ENCODE assay signal across 8 cellular contexts in genomic region chr5:65037845-65038815, GRCh38.
DNase-seq lines count a peak whose midpoint lies in the region; ATAC-seq and TF ChIP-seq lines count a peak whose summit lies in the region.

No MANE protein-coding gene starts in this region.

- H3K4me1 ChIP-seq in heart left ventricle (peaks cover 0 to 71% (median 39%) of the 10 kb centered on the region in 12 donors), RWPE2 (ENCODE audit: insufficient read depth, poor library complexity, severe bottlenecking) (peaks cover 13% of the 10 kb centered on the region), testis (peaks cover 14% of the 10 kb centered on the region)

- DNase-seq in heart left ventricle (peak in 3 of 5 donors; percentile 37 to 44 (median 41)), Right ventricle myocardium superior (no peak), RWPE2 (ENCODE audit: low spot score) (no peak), glutamatergic neuron (no peak), testis (peak; percentile 15), putamen (ENCODE audit: low spot score) (no peak), UCSD-AML1 (lab: John Stamatoyannopoulos, UW; ENCODE audit: unreplicated experiment) (no peak)

- peaks cover 14% of the 10 kb centered on the region for H3K4me1 Mint-ChIP-seq in glutamatergic neuron (ENCODE audit: low read depth, unreplicated experiment)

- H3K27me3 Mint-ChIP-seq in glutamatergic neuron (ENCODE audit: unreplicated experiment), result peaks cover 2% of the 10 kb centered on the region

- TF ChIP-seq POLR2A in heart left ventricle (IDR thresholded peaks at IDR 0.05), result no peak
- no peak for TF ChIP-seq POLR2A in testis (IDR thresholded peaks at IDR 0.05)

- peak in 8 of 12 donors; percentile 6 to 41 (median 29) for TF ChIP-seq CTCF in heart left ventricle (IDR thresholded peaks at IDR 0.05)
- TF ChIP-seq CTCF in RWPE2 (IDR thresholded peaks at IDR 0.05; ENCODE audit: poor library complexity, severe bottlenecking), result peak; percentile 18
- peak; percentile 32 for TF ChIP-seq CTCF in glutamatergic neuron (IDR thresholded peaks at IDR 0.05; ENCODE audit: partially characterized antibody, unreplicated experiment)
- TF ChIP-seq CTCF in testis (IDR thresholded peaks at IDR 0.05), result peak in 1 of 3 experiments; percentile 23

- ATAC-seq in heart left ventricle (peak in 3 of 4 donors; percentile 29 to 54 (median 29)), Right ventricle myocardium superior (ENCODE audit: poor library complexity) (no peak), RWPE2 (ENCODE audit: low read depth) (no peak), HG02870 (IDR thresholded peaks at IDR 0.05; ENCODE audit: unreplicated experiment) (no peak)

- H3K27ac ChIP-seq in heart left ventricle (peak overlapping the region; percentile 55 to 100 (median 95)), RWPE2 (ENCODE audit: poor library complexity, severe bottlenecking) (peak overlapping the region; percentile 79), testis (peak overlapping the region; percentile 17 to 91)

- H3K27me3 ChIP-seq in heart left ventricle (no peaks in the 10 kb centered on the region), RWPE2 (ENCODE audit: insufficient read depth, poor library complexity, severe bottlenecking) (no peaks in the 10 kb centered on the region), testis (no peaks in the 10 kb centered on the region)

- H3K36me3 ChIP-seq in heart left ventricle (no peaks in the 10 kb centered on the region), RWPE2 (ENCODE audit: low read depth) (no peaks in the 10 kb centered on the region), testis (ENCODE audit: low read depth, missing control alignments) (no peaks in the 10 kb centered on the region)

- H3K4me3 ChIP-seq in heart left ventricle (no peak overlapping the region), RWPE2 (ENCODE audit: severe bottlenecking) (no peak overlapping the region), testis (no peak overlapping the region)

- intact Hi-C loops in heart left ventricle (cut with DNase I) (loop anchor here in 7 of 10 donors (1.0 to 10.0 kb wide), 12 partner anchors 39 to 447 kb away; partner anchors contain the start of gene ADAMTS6 (in 4 of the 7)), Right ventricle myocardium superior (cut with DNase I) (loop anchor here (5.0 to 10.0 kb wide), 2 partner anchors 64 to 223 kb away; no protein-coding TSS in a partner anchor), testis (cut with DNase I; ENCODE audit: low total_unique reads) (no loop called here)

- 63 to 70% (median 66%) methylated on average over 9 of the region's 9 CpGs for WGBS in heart left ventricle, 4 donors
- WGBS in testis, 2 donors, result 69 to 72% methylated on average over 9 of the region's 9 CpGs

- H3K9me3 Mint-ChIP-seq in glutamatergic neuron (ENCODE audit: unreplicated experiment), result peaks cover 4% of the 10 kb centered on the region

- H3K36me3 Mint-ChIP-seq in glutamatergic neuron (ENCODE audit: unreplicated experiment), result no peaks in the 10 kb centered on the region

- no peak overlapping the region for H3K4me3 Mint-ChIP-seq in glutamatergic neuron (ENCODE audit: unreplicated experiment)

- no peaks in the 10 kb centered on the region for H3K9me3 ChIP-seq in heart left ventricle
- no peaks in the 10 kb centered on the region for H3K9me3 ChIP-seq in RWPE2 (ENCODE audit: severe bottlenecking)
- H3K9me3 ChIP-seq in testis, result no peaks in the 10 kb centered on the region

- H3K27ac Mint-ChIP-seq in glutamatergic neuron (ENCODE audit: unreplicated experiment), result no peak overlapping the region

Comparison
In these comparisons a context has a peak if more than half of its experiments do, and no peak if none do; other contexts are left out.
1. ATAC-seq: peak in heart left ventricle (3 of 4); none in Right ventricle myocardium superior (single experiment), RWPE2 (single experiment) and HG02870 (single experiment).
2. DNase-seq: peak in heart left ventricle (3 of 5) and testis (single experiment); none in Right ventricle myocardium superior (single experiment), RWPE2 (single experiment), glutamatergic neuron (single experiment), putamen (single experiment) and UCSD-AML1 (single experiment).
3. Peak in every context shown above with its lines, with median percentiles within 50 percentile points of each other: H3K27ac ChIP-seq.